2 cellular contexts compared by ENCODE assay signal in the genomic region with DNA sequence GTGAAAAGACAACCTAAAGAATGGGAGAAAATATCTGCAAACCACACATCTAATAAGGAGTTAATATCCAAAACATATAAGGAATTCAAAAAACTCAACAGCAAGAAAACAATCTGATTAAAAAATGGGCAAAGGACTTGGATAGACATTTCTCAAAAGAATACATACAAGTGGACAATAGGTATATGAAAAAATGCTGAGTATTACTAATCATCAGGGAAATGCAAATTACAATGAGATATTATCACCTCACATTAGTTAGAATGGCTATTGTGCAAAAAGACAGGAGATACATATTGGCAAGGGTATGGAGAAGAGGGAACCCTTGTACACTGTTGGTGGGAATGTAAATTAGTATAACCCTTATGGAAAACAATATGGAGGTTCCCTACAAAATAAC.
TF ChIP-seq lines count a peak whose summit lies in the region.

No MANE protein-coding gene starts in this region.

TF ChIP-seq in HepG2, 621 proteins besides CTCF, POLR2A, EP300 and RAD21:
- TF ChIP-seq KDM2A (CRISPR knock-in tag; IDR thresholded peaks at IDR 0.05; ENCODE audit: borderline replicate concordance, low read depth) (no peak), ETV5 (CRISPR knock-in tag; IDR thresholded peaks at IDR 0.05; ENCODE audit: borderline replicate concordance) (no peak), MAFK (conservative IDR thresholded peaks at IDR 0.05 in 1 of 2, IDR thresholded peaks at IDR 0.05 in 1 of 2; ENCODE audit: low read length in 2 of 2) (peak; percentile 54 to 74; a peak in 3 of 4 replicates), ZNF883 (CRISPR knock-in tag; IDR thresholded peaks at IDR 0.05; ENCODE audit: not compliant biosample characterization) (no peak), MAFF (IDR thresholded peaks at IDR 0.05; ENCODE audit: low read depth, low read length) (peak; percentile 63; the same call in 1 of the 2 replicates)

TF ChIP-seq in endothelial cell of umbilical vein, 7 proteins besides CTCF, POLR2A, EP300 and RAD21:
- TF ChIP-seq EZH2 (IDR thresholded peaks at IDR 0.05; ENCODE audit: borderline replicate concordance, low read depth, low read length, severe bottlenecking): no peak
- no peak for TF ChIP-seq JUN (IDR thresholded peaks at IDR 0.05; ENCODE audit: borderline replicate concordance, insufficient read depth, insufficient read length, low read depth)
- TF ChIP-seq GATA2 (IDR thresholded peaks at IDR 0.05; ENCODE audit: insufficient read depth, insufficient read length, low read depth, low read length): no peak
- no peak for TF ChIP-seq MYC (IDR thresholded peaks at IDR 0.05; ENCODE audit: low read depth, low read length)
- no peak for TF ChIP-seq POLR2AphosphoS5 (IDR thresholded peaks at IDR 0.05; ENCODE audit: insufficient read depth, low read depth, low read length)
- TF ChIP-seq, protein P1, sequence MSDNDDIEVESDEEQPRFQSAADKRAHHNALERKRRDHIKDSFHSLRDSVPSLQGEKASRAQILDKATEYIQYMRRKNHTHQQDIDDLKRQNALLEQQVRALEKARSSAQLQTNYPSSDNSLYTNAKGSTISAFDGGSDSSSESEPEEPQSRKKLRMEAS (IDR thresholded peaks at IDR 0.05; ENCODE audit: insufficient read depth, insufficient read length): no peak
- TF ChIP-seq FOS (IDR thresholded peaks at IDR 0.05; ENCODE audit: borderline replicate concordance, insufficient read depth, low read length): no peak
